In the genomic region with DNA sequence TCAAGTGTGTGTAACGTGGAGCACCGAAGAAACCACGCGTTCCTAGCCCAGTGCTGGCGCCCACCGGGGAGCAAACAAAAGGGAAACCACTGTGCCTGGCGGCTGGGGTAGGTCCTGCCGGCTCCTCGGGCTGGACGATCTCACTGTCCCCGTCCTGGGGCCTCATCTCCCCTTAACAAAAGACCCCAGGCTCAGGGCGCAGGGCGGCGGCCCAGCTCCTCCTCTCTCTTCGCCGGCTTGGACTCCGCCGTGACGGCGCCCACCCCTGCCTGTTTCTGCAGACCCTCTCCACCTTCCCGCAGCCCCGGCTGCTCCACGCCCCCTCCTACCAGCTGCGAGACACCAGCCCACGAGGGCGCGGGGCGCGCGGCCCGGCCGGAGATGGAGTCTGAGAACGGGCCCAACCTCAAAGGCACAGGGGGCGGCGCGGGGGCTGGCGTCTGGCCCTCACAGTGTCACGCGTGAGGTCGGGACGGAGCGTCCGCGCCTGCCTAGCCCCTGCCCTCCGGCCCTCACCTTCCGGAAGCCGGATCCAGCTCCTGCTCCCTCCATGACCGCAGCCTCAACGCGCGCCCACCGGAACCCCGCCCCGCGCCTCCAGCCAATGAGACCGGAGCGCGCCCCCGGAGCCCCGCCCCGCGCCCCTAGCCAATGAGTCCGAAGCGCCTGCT, we compare ENCODE assay signal across 8 cellular contexts. TPM values are rescaled to one million over a fixed set of nuclear protein-coding genes. Genes with fewer than 3 reads are reported as not detected.
DNase-seq lines count a peak whose midpoint lies in the region; ATAC-seq, FAIRE-seq and TF ChIP-seq lines count a peak whose summit lies in the region.

A gene (minus strand): TSS at position 569 of the 671 bp plus-strand sequence. CDS start 17 bp downstream, at position 552.

- H3K9me3 ChIP-seq in A673 (ENCODE audit: low read depth, low read length, poor library complexity, severe bottlenecking) (no peaks in the 10 kb centered on the region), parathyroid adenoma (ENCODE audit: control insufficient read depth, low read length) (no peaks in the 10 kb centered on the region)

- H3K27ac Mint-ChIP-seq in T-cell: peak within 1 kb of the TSS; percentile 39 to 48

- CTCF ChIA-PET in A673 (lab: Charles Lee) (interaction anchor here (0.5 to 4.1 kb wide), 4 partner anchors 8 to 63 kb away, joined by 6 to 23 read pairs (median 6); a partner anchor contains a TSS), T-cell (lab: Charles Lee) (interaction anchor here (0.7 to 4.3 kb wide), 5 partner anchors 15 to 125 kb away, joined by 4 to 26 read pairs (median 9); a partner anchor contains a TSS)

- H3K79me2 ChIP-seq in parathyroid adenoma: peaks cover 2% of the 10 kb centered on the region

- H3K4me1 ChIP-seq in A673 (ENCODE audit: insufficient read depth, low read length, poor library complexity, severe bottlenecking) (peaks cover 20% of the 10 kb centered on the region), parathyroid adenoma (peaks cover 16% of the 10 kb centered on the region)

- TSS peak; percentile 37 for BruUV-seq in A673 (replicated peaks; lab: Mats Ljungman, UMichigan)

- peak within 1 kb of the TSS; percentile 95 for H3K4me2 ChIP-seq in parathyroid adenoma (ENCODE audit: low read length)

- DNase-seq in A673 (ENCODE audit: low spot score): no peak
- no peak for DNase-seq in T-cell
- no peak for DNase-seq in fibroblast of villous mesenchyme (ENCODE audit: low read depth)
- DNase-seq in GM12891 (ENCODE audit: insufficient read length, low spot score): no peak
- no peak for DNase-seq in stimulated activated CD4-positive, alpha-beta T cell treated with anti-CD3 and anti-CD28 coated beads, Interleukin-4, amount 100 ng/mL, for 1 hour

- TF ChIP-seq CTCF in A673 (conservative IDR thresholded peaks at IDR 0.05; ENCODE audit: low read depth, low read length): no peak
- TF ChIP-seq CTCF in fibroblast of villous mesenchyme (IDR thresholded peaks at IDR 0.05; ENCODE audit: insufficient read depth, low read depth, low read length): no peak
- no peak for TF ChIP-seq CTCF in parathyroid adenoma (IDR thresholded peaks at IDR 0.05)

- peak within 1 kb of the TSS; percentile 72 to 81 (median 80) for H3K4me3 Mint-ChIP-seq in T-cell

- peak within 1 kb of the TSS; percentile 88 for H2AFZ ChIP-seq in parathyroid adenoma

- no peaks in the 10 kb centered on the region for H3K9me3 Mint-ChIP-seq in T-cell

- ATAC-seq in GM21515 (IDR thresholded peaks at IDR 0.05; ENCODE audit: unreplicated experiment) (peak; percentile 15), T-cell (replicated peaks in 1 of 4) (no peak), GM21360 (IDR thresholded peaks at IDR 0.05; ENCODE audit: unreplicated experiment) (no peak)

- H3K36me3 Mint-ChIP-seq in T-cell: no peaks in the 10 kb centered on the region

- H3K27ac ChIP-seq in A673 (ENCODE audit: low read depth, low read length, poor library complexity, severe bottlenecking) (peak within 1 kb of the TSS; percentile 75), parathyroid adenoma (peak within 1 kb of the TSS; percentile 24)

- POLR2A ChIA-PET in A673 (lab: Charles Lee; ENCODE audit: low non-redundant PET) (interaction anchor here (0.6 to 1.2 kb wide), 3 partner anchors 15 to 119 kb away, joined by 3 to 23 read pairs (median 3); a partner anchor contains a TSS), T-cell (lab: Charles Lee) (interaction anchor here (0.5 to 0.7 kb wide), 5 partner anchors 15 to 1671 kb away, joined by 3 to 6 read pairs (median 4); no protein-coding TSS in a partner anchor)

- intact Hi-C loops in A673 (cut with micrococcal nuclease; ENCODE audit: unreplicated experiment): loop anchor here (5.0 kb wide), 1 partner anchor 65 kb away; no protein-coding TSS in a partner anchor

- no peak for TF ChIP-seq POLR2A in GM12891 (IDR thresholded peaks at IDR 0.05; ENCODE audit: low read depth, low read length)

- peaks cover 14 to 31% (median 19%) of the 10 kb centered on the region in 3 donors for H3K4me1 Mint-ChIP-seq in T-cell

- peak within 1 kb of the TSS; percentile 97 for H3K4me3 ChIP-seq in A673 (ENCODE audit: low read depth, low read length, poor library complexity, severe bottlenecking)
- H3K4me3 ChIP-seq in fibroblast of villous mesenchyme (ENCODE audit: low read depth, low read length): peak within 1 kb of the TSS; percentile 83
- H3K4me3 ChIP-seq in parathyroid adenoma (ENCODE audit: low read depth, low read length): peak within 1 kb of the TSS; percentile 78

- H3K36me3 ChIP-seq in A673 (ENCODE audit: insufficient read depth, low read length, poor library complexity, severe bottlenecking) (peaks cover 13% of the 10 kb centered on the region), parathyroid adenoma (ENCODE audit: control insufficient read depth, insufficient read depth, low read length) (no peaks in the 10 kb centered on the region)

- no peak for FAIRE-seq in GM12891 (lab: Jason Lieb, UNC)

- peak within 1 kb of the TSS; percentile 43 for H3K9ac ChIP-seq in parathyroid adenoma

- no peaks in the 10 kb centered on the region for H3K27me3 Mint-ChIP-seq in T-cell

- no peaks in the 10 kb centered on the region for H3K27me3 ChIP-seq in A673 (replicated peaks; ENCODE audit: insufficient read depth, low read depth, low read length, poor library complexity)
- no peaks in the 10 kb centered on the region for H3K27me3 ChIP-seq in parathyroid adenoma (ENCODE audit: control insufficient read depth, insufficient read depth, low read length)

TF ChIP-seq in GM12891, 5 proteins besides CTCF, POLR2A, EP300 and RAD21:
- TF ChIP-seq SPI1 (IDR thresholded peaks at IDR 0.05; ENCODE audit: low read depth, low read length) (no peak), TAF1 (IDR thresholded peaks at IDR 0.05; ENCODE audit: low read depth, low read length) (no peak; the same call in 1 of the 2 replicates), PAX5 (IDR thresholded peaks at IDR 0.05; ENCODE audit: insufficient read depth, low read length, severe bottlenecking) (no peak), POLR2AphosphoS5 (IDR thresholded peaks at IDR 0.05; ENCODE audit: low read depth, low read length) (no peak), POU2F2 (IDR thresholded peaks at IDR 0.05; ENCODE audit: low read depth, low read length) (no peak)

RNA-seq across cellular contexts. Expression of the gene that starts here (rescaled TPM):
- total RNA-seq in A673 (2021) (153 and 165 TPM in 2 replicates), T-cell (10 to 100 TPM; 26.7 to 47.8 (median 43.7) TPM), fibroblast of villous mesenchyme (30.7 and 33.2 TPM in 2 replicates)
- polyA plus RNA-seq in GM12891 (2012; ENCODE audit: low read depth, missing spikeins): 45.7 TPM
